9 cellular contexts compared by ENCODE assay signal in the genomic region with DNA sequence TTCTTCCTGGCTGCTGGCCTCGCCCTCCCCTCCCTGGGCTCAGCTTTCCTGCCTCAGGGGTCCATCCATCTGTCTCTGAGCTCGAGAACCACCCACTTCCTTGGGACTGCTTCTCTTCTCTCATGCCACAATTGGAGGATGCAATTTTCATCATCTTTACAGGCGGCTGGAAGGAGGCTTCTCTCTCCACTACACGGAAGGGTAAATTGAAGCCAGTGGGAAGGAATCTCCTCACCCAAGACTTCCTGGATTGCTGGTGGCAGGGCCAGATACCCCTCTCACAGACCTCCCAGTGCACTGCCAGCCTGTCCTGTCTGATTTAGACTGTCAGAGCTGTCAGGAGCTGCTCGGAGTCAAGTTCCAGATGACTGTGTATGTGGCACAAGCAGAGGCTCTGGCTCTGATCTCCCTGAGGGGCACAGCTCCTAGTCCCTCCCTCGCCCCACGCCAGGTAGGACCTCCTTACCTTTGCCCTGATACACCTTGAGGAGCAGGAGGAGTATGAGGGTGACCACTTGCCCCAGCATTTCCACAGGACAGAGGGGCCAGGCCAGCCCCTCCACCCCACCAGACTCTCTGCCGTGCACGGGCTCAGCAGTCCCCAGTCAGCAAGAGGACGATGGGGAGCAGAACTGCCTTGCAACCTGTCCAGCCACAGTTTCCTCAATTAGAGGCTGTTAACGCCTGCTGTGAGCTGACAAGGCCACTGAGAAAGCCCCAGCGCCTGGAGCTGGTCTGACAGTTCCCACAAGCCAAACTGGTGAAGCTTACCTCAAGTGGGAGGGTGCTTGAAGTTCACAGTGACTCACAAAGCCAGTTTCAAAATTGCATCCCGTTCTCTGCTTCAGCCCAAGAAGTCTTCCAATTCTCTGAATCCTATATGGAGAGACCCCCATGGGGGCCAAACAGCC. TPM values are rescaled to one million over a fixed set of nuclear protein-coding genes. Genes with fewer than 3 reads are reported as not detected.
A peak's percentile ranks its signal among the peaks of the same experiment; 100 is the strongest.
DNase-seq lines count a peak whose midpoint lies in the region; ATAC-seq, FAIRE-seq and TF ChIP-seq lines count a peak whose summit lies in the region.
"Had no signal": no experiment of that assay in that cellular context is flagged by ENCODE, and none has a peak within 500 bp of the region (broad histone marks: within the 10 kb centered on the region; RNA-seq: fewer than 3 reads in every experiment).

A gene with protein sequence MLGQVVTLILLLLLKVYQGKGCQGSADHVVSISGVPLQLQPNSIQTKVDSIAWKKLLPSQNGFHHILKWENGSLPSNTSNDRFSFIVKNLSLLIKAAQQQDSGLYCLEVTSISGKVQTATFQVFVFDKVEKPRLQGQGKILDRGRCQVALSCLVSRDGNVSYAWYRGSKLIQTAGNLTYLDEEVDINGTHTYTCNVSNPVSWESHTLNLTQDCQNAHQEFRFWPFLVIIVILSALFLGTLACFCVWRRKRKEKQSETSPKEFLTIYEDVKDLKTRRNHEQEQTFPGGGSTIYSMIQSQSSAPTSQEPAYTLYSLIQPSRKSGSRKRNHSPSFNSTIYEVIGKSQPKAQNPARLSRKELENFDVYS (minus strand): TSS at position 737 of the 911 bp plus-strand sequence. CDS start 210 bp downstream, at position 527.

- H3K4me2 ChIP-seq in PC-3 (ENCODE audit: low read length), result 0 out of 2 replicates have a peak within 1 kb of the TSS, but pooled peaks have one; percentile 3

- no peak within 1 kb of the TSS for H3K4me3 ChIP-seq in PC-3 (ENCODE audit: low read length)
- no peak within 1 kb of the TSS for H3K4me3 ChIP-seq in pancreas
- H3K4me3 ChIP-seq in sigmoid colon, result no peak within 1 kb of the TSS

- CTCF ChIA-PET in PC-3 (lab: Charles Lee), result interaction anchor here (0.6 kb wide), 1 partner anchor 28 kb away, joined by 3 read pairs; no protein-coding TSS in a partner anchor

- no peak for TF ChIP-seq EP300 in sigmoid colon (IDR thresholded peaks at IDR 0.05)

- H3K9ac ChIP-seq in PC-3 (ENCODE audit: low read length), result no peak within 1 kb of the TSS

- H3K36me3 ChIP-seq in PC-3 (ENCODE audit: low read depth, low read length), result no peaks in the 10 kb centered on the region
- no peaks in the 10 kb centered on the region for H3K36me3 ChIP-seq in pancreas
- no peaks in the 10 kb centered on the region for H3K36me3 ChIP-seq in sigmoid colon

- H3K79me2 ChIP-seq in PC-3 (ENCODE audit: low read length), result no peaks in the 10 kb centered on the region

- H3F3A ChIP-seq in PC-3 (ENCODE audit: low read length, unreplicated experiment), result no peaks in the 10 kb centered on the region

- TF ChIP-seq POLR2A in sigmoid colon (IDR thresholded peaks at IDR 0.05), result no peak

- DNase-seq in GM13977 (ENCODE audit: low spot score), result peak; percentile 66
- peak; percentile 64 for DNase-seq in PC-3
- DNase-seq in activated naive CD8-positive, alpha-beta T cell treated with anti-CD3 and anti-CD28 coated beads, Interleukin-2, amount 50 U/mL, for 16 hours (ENCODE audit: low read depth, low spot score), result peak; percentile 14
- no peak for DNase-seq in pancreas
- no peak for DNase-seq in ACHN
- no peak for DNase-seq in sigmoid colon
- DNase-seq in NCI-H69 (lab: John Stamatoyannopoulos, UW), result no peak

- in situ Hi-C loops in GM13977 (cut with MboI; ENCODE audit: low pct_unique_long_range_greater_than_20kb, low sequenced_read_pairs, unreplicated experiment) (no loop called here), ACHN (cut with HindIII; ENCODE audit: low pct_ligation_motif_present, low pct_unique_long_range_greater_than_20kb, low sequenced_read_pairs) (no loop called here)

- no TSS peak for BruUV-seq in PC-3 (replicated peaks; lab: Mats Ljungman, UMichigan)

- POLR2A ChIA-PET in PC-3 (lab: Charles Lee; ENCODE audit: unreplicated experiment), result no interaction called here

- H4K20me1 ChIP-seq in PC-3 (ENCODE audit: low read length), result no peaks in the 10 kb centered on the region

- no peaks in the 10 kb centered on the region for H3K27me3 ChIP-seq in PC-3 (ENCODE audit: low read length)
- H3K27me3 ChIP-seq in pancreas, result no peaks in the 10 kb centered on the region
- H3K27me3 ChIP-seq in sigmoid colon, result no peaks in the 10 kb centered on the region

- H3K9me3 ChIP-seq in PC-3 (ENCODE audit: low read length) (no peaks in the 10 kb centered on the region), pancreas (no peaks in the 10 kb centered on the region), sigmoid colon (no peaks in the 10 kb centered on the region)

- H3K9me2 ChIP-seq in PC-3 (replicated peaks; ENCODE audit: low read length), result no peaks in the 10 kb centered on the region

- intact Hi-C loops in PC-3 (cut with micrococcal nuclease) (no loop called here), pancreas (cut with DNase I) (no loop called here), sigmoid colon (cut with DNase I) (no loop called here)

- WGBS in pancreas, 2 donors, result 64 to 65% methylated on average over 13 of the region's 13 CpGs
- 47 to 74% methylated on average over 13 of the region's 13 CpGs for WGBS in sigmoid colon, 2 donors

- peak within 1 kb of the TSS; percentile 19; the same call in 1 of the 2 replicates for H2AFZ ChIP-seq in PC-3 (ENCODE audit: low read length)

- TF ChIP-seq CTCF in GM13977 (IDR thresholded peaks at IDR 0.05; ENCODE audit: extremely low read depth, insufficient read depth, missing control alignments) (no peak), PC-3 (conservative IDR thresholded peaks at IDR 0.05; ENCODE audit: low read depth, low read length) (no peak), pancreas (IDR thresholded peaks at IDR 0.05) (no peak), sigmoid colon (IDR thresholded peaks at IDR 0.05) (no peak)

- ATAC-seq in HG02623 (IDR thresholded peaks at IDR 0.05; ENCODE audit: unreplicated experiment), result peak; percentile 77
- ATAC-seq in PC-3, result peak; percentile 59
- peak in 3 of 4 donors; percentile 22 to 75 (median 71) for ATAC-seq in pancreas

- no peak for FAIRE-seq in pancreas (lab: Jason Lieb, UNC)
- FAIRE-seq: endothelial cell of umbilical vein had no signal

- H3K4me1 ChIP-seq in PC-3 (ENCODE audit: insufficient read depth, low read length) (peaks cover 8% of the 10 kb centered on the region), pancreas (no peaks in the 10 kb centered on the region), sigmoid colon (no peaks in the 10 kb centered on the region)

- H3K27ac ChIP-seq in PC-3 (ENCODE audit: low read length) (no peak within 1 kb of the TSS), pancreas (peak within 1 kb of the TSS in 1 of 4 donors; percentile 19), sigmoid colon (peak within 1 kb of the TSS in 1 of 4 donors; percentile 7)

RNA-seq across cellular contexts. Expression of the gene that starts here (rescaled TPM):
- total RNA-seq in PC-3 (2014; rRNA removed) (not detected in 2 replicates), pancreas (under 1 TPM in 5 of 6 donors, not detected in 1; 0.06 to 0.79 (median 0.14) TPM), sigmoid colon (under 1 TPM in 3 of 4 donors, not detected in 1; 0.16 to 0.36 (median 0.27) TPM)
- polyA plus RNA-seq in pancreas (under 1 TPM in 1 of 2 donors, not detected in 1; 0.07 TPM), sigmoid colon (1 to 10 TPM in 2 of 3 donors, not detected in 1; 1.0 to 1.8 TPM)
- total RNA-seq: endothelial cell of umbilical vein had no signal
- polyA plus RNA-seq: endothelial cell of umbilical vein had no signal

Comparison
In these comparisons a context has a peak if more than half of its experiments do, and no peak if none do; other contexts are left out.
1. Peak in DNase-seq, ATAC-seq and H3K4me2 ChIP-seq in PC-3; RNA of the gene not detected or under 1 TPM.
2. Peak in ATAC-seq in pancreas; RNA of the gene not detected or under 1 TPM.
3. DNase-seq: peak in GM13977 (single experiment) and activated naive CD8-positive, alpha-beta T cell treated with anti-CD3 and anti-CD28 coated beads, Interleukin-2, amount 50 U/mL, for 16 hours (single experiment); none in pancreas (0 of 6), ACHN (single experiment), sigmoid colon (single experiment) and NCI-H69 (single experiment).
4. Peak in every context shown above with its lines, with median percentiles within 50 percentile points of each other: ATAC-seq.